Comparison of ENCODE assay signal across 9 cellular contexts in the genomic region with DNA sequence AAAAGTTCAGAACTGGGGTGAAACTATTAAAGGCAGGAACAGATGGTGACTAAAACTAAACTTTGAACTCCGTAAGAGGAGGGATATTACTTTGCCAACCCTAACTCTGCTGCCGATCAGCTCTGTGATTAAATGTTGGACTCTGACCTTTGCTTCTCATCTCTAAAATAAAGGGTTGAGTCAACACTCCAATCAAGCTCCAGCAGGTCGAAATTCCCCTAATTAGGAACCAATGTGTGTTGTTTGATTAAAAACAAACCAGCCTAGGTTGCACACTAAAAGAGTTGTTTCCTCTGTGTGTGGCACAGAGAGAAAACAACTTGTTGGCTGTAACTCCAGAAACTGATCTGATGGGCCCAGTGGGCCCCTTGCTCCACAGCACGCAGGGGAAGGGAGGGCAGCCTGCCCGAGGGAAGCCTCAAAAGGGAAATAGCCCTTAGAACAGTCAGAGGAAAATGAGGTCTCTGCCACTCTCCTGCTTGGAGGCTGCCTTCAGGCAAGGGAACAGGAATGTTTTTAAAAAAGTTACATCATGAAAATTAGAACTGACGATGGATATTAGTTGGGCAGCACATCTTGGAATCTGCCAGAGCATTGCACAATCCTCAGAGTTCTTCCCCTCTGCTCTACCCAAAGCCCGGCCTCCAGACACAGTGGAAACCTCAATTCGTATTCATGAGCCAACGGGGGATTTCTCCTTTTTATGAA.
DNase-seq lines count a peak whose midpoint lies in the region; ATAC-seq, FAIRE-seq and TF ChIP-seq lines count a peak whose summit lies in the region.
"Had no signal": no experiment of that assay in that cellular context is flagged by ENCODE, and none has a peak within 500 bp of the region (broad histone marks: within the 10 kb centered on the region; RNA-seq: fewer than 3 reads in every experiment).

No MANE protein-coding gene starts in this region.

- ATAC-seq in lung (ENCODE audit: insufficient read depth, low FRiP score) = peak; percentile 9

- TF ChIP-seq POLR2A in transverse colon (IDR thresholded peaks at IDR 0.05) = no peak

- no peaks in the 10 kb centered on the region for H3K9me2 ChIP-seq in PC-9 (ENCODE audit: insufficient read depth)

- H3K27ac ChIP-seq in lung (ENCODE audit: low read depth in 1 of 2, low read length in 1 of 2) (no peak overlapping the region), transverse colon (peak overlapping the region; percentile 78 to 83 (median 82)), PC-9 (no peak overlapping the region)

- H3F3A ChIP-seq in PC-9 (ENCODE audit: insufficient read depth, low read depth) = no peaks in the 10 kb centered on the region

- no peaks in the 10 kb centered on the region for H3K27me3 ChIP-seq in lung (ENCODE audit: control insufficient read depth, insufficient read depth)
- no peaks in the 10 kb centered on the region for H3K27me3 ChIP-seq in transverse colon
- no peaks in the 10 kb centered on the region for H3K27me3 ChIP-seq in PC-9 (ENCODE audit: insufficient read depth, low read depth)

- in situ Hi-C loops in transverse colon (cut with MboI; ENCODE audit: low pct_ligation_motif_present in 1 of 4, low pct_unique_long_range_greater_than_20kb in 1 of 4, low sequenced_read_pairs in 3 of 4) = no loop called here

- 62 to 66% methylated on average over 9 of the region's 9 CpGs for WGBS in lung, 2 donors
- WGBS in transverse colon (ENCODE audit: low coverage in 1 of 2), 2 donors = 33 to 35% methylated on average over 7 to 9 of the region's 9 CpGs

- no peak for TF ChIP-seq EP300 in transverse colon (IDR thresholded peaks at IDR 0.05; ENCODE audit: low read depth)

- H3K9me3 ChIP-seq in lung (ENCODE audit: control insufficient read depth in 2 of 2, insufficient read depth in 1 of 2, low read length in 1 of 2) (peaks cover 0 to 4% of the 10 kb centered on the region in 2 donors), transverse colon (no peaks in the 10 kb centered on the region), PC-9 (ENCODE audit: insufficient read depth, low read depth) (no peaks in the 10 kb centered on the region)

- H3K4me3 ChIP-seq in LNCaP clone FGC (ENCODE audit: low read depth, low read length) (peak overlapping the region; percentile 11; the same call in 1 of the 2 replicates), cardiac fibroblast (replicated peaks in 1 of 2; ENCODE audit: low read depth in 2 of 2, low read length in 2 of 2) (no peak overlapping the region), lung (no peak overlapping the region), transverse colon (no peak overlapping the region), PC-9 (no peak overlapping the region)

- H3K36me3 ChIP-seq in lung (ENCODE audit: control insufficient read depth in 2 of 2, insufficient read depth in 2 of 2, low read length in 2 of 2) (no peaks in the 10 kb centered on the region), transverse colon (no peaks in the 10 kb centered on the region), PC-9 (ENCODE audit: low read depth) (no peaks in the 10 kb centered on the region)

- no TSS peak for BruUV-seq in PC-9 (replicated peaks; lab: Mats Ljungman, UMichigan)

- CTCF ChIA-PET in PC-9 (lab: Charles Lee) = no interaction called here

- POLR2A ChIA-PET in PC-9 (lab: Charles Lee; ENCODE audit: unreplicated experiment) = no interaction called here

- TF ChIP-seq CTCF in LNCaP clone FGC (IDR thresholded peaks at IDR 0.05; ENCODE audit: control insufficient read depth, extremely low read depth, insufficient read depth) (no peak), cardiac fibroblast (IDR thresholded peaks at IDR 0.05; ENCODE audit: low read depth, low read length) (no peak), lung (IDR thresholded peaks at IDR 0.05; ENCODE audit: control extremely low read depth, extremely low read depth) (no peak), transverse colon (IDR thresholded peaks at IDR 0.05) (no peak), PC-9 (conservative IDR thresholded peaks at IDR 0.05) (no peak)

- no peaks in the 10 kb centered on the region for H4K20me1 ChIP-seq in PC-9 (ENCODE audit: insufficient read depth)

- FAIRE-seq in RCC 7860 (lab: Jason Lieb, UNC) = no peak
- FAIRE-seq: GM18507 had no signal

- H3K4me2 ChIP-seq in PC-9 = no peak overlapping the region

- H2AFZ ChIP-seq in PC-9 = no peak overlapping the region

- no peaks in the 10 kb centered on the region for H3K4me1 ChIP-seq in lung (ENCODE audit: control insufficient read depth in 2 of 2, insufficient read depth in 2 of 2, low read length in 2 of 2)
- peaks cover 0 to 33% (median 20%) of the 10 kb centered on the region in 4 donors for H3K4me1 ChIP-seq in transverse colon
- H3K4me1 ChIP-seq in PC-9 (replicated peaks; ENCODE audit: insufficient read depth) = no peaks in the 10 kb centered on the region; the same call in 1 of the 2 replicates

- no peaks in the 10 kb centered on the region for H3K79me2 ChIP-seq in PC-9 (ENCODE audit: low read depth)

- intact Hi-C loops in transverse colon (cut with DNase I; ENCODE audit: low total_unique reads) = no loop called here
- intact Hi-C loops in PC-9 (cut with micrococcal nuclease; ENCODE audit: unreplicated experiment) = no loop called here

- DNase-seq in LNCaP clone FGC (ENCODE audit: low read depth) = no peak
- DNase-seq in cardiac fibroblast (ENCODE audit: low read depth in 2 of 2) = peak; percentile 33 to 80
- no peak for DNase-seq in lung (ENCODE audit: low spot score)
- peak; percentile 31 for DNase-seq in transverse colon
- no peak for DNase-seq in RCC 7860 (ENCODE audit: low spot score)
- DNase-seq in NCI-H526 (lab: John Stamatoyannopoulos, UW) = no peak
- DNase-seq in PC-9 = no peak
- DNase-seq: activated gamma-delta T cell had no signal

Comparison
In these comparisons a context has a peak if more than half of its experiments do, and no peak if none do; other contexts are left out.
1. DNase-seq: peak in cardiac fibroblast (2 of 2) and transverse colon (single experiment); none in LNCaP clone FGC (single experiment), lung (single experiment), RCC 7860 (single experiment), NCI-H526 (0 of 2) and PC-9 (0 of 2).
2. H3K27ac ChIP-seq: peak in transverse colon (4 of 4); none in lung (0 of 2) and PC-9 (single experiment).